Comparison of ENCODE assay signal across 11 cellular contexts in the genomic region with DNA sequence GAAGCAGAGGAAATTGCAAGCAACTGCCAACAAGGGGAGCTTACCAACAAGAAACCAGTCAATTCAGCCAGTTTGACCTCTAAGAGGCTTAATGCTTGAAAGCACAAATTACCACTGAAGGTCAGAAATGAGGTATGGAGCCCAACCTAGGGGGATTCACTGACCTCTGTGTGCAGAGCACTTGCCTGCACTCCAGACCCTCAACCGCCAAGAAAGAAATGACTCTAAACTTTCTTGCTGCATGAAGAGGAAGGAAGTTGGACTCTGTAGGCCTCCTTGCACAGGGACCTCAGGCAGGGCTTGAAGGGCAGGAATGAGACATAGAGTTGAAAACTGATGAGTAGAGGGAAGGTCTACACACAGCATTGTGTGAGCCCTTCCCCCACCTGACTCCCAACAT. TPM values are rescaled to one million over a fixed set of nuclear protein-coding genes. Genes with fewer than 3 reads are reported as not detected.
DNase-seq lines count a peak whose midpoint lies in the region; ATAC-seq and TF ChIP-seq lines count a peak whose summit lies in the region.
"Had no signal": no experiment of that assay in that cellular context is flagged by ENCODE, and none has a peak within 500 bp of the region (broad histone marks: within the 10 kb centered on the region; RNA-seq: fewer than 3 reads in every experiment).

No MANE protein-coding gene starts in this region.

- DNase-seq in nephron progenitor cell (no peak), mesothelial cell of epicardium (ENCODE audit: low spot score in 2 of 2, unreplicated experiment in 2 of 2) (no peak), NCI-H2029 (lab: John Stamatoyannopoulos, UW) (no peak)
- no peak for DNase-seq in activated effector memory CD4-positive, alpha-beta T cell treated with Interleukin-2 at 50 U/mL for 16 hours
- DNase-seq: activated T-cell treated with anti-CD3 and anti-CD28 coated beads, Interleukin-2, amount 50 U/mL, for 48 hours; small intestine; substantia nigra had no signal

- TF ChIP-seq CTCF in nephron progenitor cell (IDR thresholded peaks at IDR 0.05) (no peak), mesothelial cell of epicardium (IDR thresholded peaks at IDR 0.05; ENCODE audit: unreplicated experiment) (no peak)

- H3K36me3 Mint-ChIP-seq in nephron progenitor cell (ENCODE audit: low read depth) (peaks cover 22% of the 10 kb centered on the region), mesothelial cell of epicardium (peaks cover 20% of the 10 kb centered on the region)

- H3K4me1 Mint-ChIP-seq in nephron progenitor cell (peaks cover 47% of the 10 kb centered on the region), mesothelial cell of epicardium (peaks cover 9% of the 10 kb centered on the region)

- H3K9me3 Mint-ChIP-seq in nephron progenitor cell: no peaks in the 10 kb centered on the region
- H3K9me3 Mint-ChIP-seq in mesothelial cell of epicardium: no peaks in the 10 kb centered on the region

- ATAC-seq in GM18868 (IDR thresholded peaks at IDR 0.05; ENCODE audit: unreplicated experiment) (peak; percentile 75), GM21737 (IDR thresholded peaks at IDR 0.05; ENCODE audit: unreplicated experiment) (peak; percentile 79), HG03571 (IDR thresholded peaks at IDR 0.05; ENCODE audit: unreplicated experiment) (peak; percentile 84)

- H3K27ac Mint-ChIP-seq in nephron progenitor cell (peak overlapping the region; percentile 35), mesothelial cell of epicardium (no peak overlapping the region)

- H3K4me3 Mint-ChIP-seq in nephron progenitor cell (no peak overlapping the region), mesothelial cell of epicardium (no peak overlapping the region)

- H3K27me3 Mint-ChIP-seq in nephron progenitor cell (ENCODE audit: low read depth, poor library complexity): no peaks in the 10 kb centered on the region
- H3K27me3 Mint-ChIP-seq in mesothelial cell of epicardium (ENCODE audit: low read depth): no peaks in the 10 kb centered on the region

RNA-seq across cellular contexts. Expression of gene ARMH1, which starts 10.0 kb away (rescaled TPM):
- 14.9 to 19.1 TPM (median 17.9 TPM) in 3 replicates for total RNA-seq in mesothelial cell of epicardium
- total RNA-seq: G401 had no signal

RNA-seq across cellular contexts. Expression of gene TMEM53, which starts 10.2 kb away (rescaled TPM):
- 8.9 to 9.9 TPM (median 9.8 TPM) in 3 replicates for total RNA-seq in mesothelial cell of epicardium

RNA-seq across cellular contexts. Expression of gene RNU5D-1, which starts 46.4 kb away (rescaled TPM):
- not detected in 3 replicates for total RNA-seq in mesothelial cell of epicardium
- total RNA-seq: G401 had no signal

RNA-seq across cellular contexts. Expression of gene KIF2C, which starts 55.1 kb away (rescaled TPM):
- total RNA-seq in mesothelial cell of epicardium: 17.1 to 20.4 TPM (median 18.2 TPM) in 3 replicates
